ENCODE assay signal across 8 cellular contexts in the genomic region with DNA sequence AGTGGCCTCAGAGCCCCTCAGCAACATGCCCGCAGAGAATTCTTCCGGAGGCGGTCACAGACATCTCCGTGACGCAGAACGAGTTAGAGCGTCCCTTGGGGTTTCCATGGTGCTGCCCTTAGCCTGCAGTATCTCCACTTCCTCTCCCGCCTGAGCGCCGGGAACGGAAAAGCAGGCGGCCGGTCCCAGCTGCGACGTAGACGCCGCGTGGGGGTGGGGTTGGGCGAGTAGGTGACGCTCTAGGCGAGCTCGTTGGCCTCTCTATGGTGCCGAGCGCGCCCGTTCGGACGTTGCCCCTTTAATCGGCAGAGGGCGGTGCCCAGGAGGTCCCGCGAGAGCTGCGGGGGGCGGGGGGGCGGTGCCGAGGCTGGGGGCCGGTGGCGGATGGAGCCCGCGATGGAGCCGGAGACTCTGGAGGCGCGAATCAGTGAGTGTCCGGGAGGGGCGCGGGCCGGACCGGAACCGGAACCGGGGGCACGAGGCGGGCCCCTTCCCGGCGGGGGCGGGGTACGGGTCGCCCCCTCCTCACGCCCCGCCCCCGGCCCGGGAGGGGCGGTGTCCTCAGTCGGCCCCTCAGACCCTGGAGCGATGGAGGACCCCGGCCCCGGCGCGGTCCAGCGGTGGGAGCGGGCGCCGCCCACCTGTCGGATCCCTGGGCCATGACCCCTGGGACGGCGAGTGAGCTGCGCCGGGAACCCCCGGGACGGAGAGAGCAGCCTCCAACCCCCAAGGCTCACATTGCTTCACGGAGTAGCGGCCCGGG. TPM values are rescaled to one million over a fixed set of nuclear protein-coding genes. Genes with fewer than 3 reads are reported as not detected.
A peak's percentile ranks its signal among the peaks of the same experiment; 100 is the strongest.
DNase-seq lines count a peak whose midpoint lies in the region; ATAC-seq and TF ChIP-seq lines count a peak whose summit lies in the region.

A gene with protein sequence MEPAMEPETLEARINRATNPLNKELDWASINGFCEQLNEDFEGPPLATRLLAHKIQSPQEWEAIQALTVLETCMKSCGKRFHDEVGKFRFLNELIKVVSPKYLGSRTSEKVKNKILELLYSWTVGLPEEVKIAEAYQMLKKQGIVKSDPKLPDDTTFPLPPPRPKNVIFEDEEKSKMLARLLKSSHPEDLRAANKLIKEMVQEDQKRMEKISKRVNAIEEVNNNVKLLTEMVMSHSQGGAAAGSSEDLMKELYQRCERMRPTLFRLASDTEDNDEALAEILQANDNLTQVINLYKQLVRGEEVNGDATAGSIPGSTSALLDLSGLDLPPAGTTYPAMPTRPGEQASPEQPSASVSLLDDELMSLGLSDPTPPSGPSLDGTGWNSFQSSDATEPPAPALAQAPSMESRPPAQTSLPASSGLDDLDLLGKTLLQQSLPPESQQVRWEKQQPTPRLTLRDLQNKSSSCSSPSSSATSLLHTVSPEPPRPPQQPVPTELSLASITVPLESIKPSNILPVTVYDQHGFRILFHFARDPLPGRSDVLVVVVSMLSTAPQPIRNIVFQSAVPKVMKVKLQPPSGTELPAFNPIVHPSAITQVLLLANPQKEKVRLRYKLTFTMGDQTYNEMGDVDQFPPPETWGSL (plus strand): TSS at position 358 of the 763 bp plus-strand sequence. CDS start 27 bp downstream, at position 385.

- intact Hi-C loops in lower lobe of right lung (cut with DNase I) = no loop called here

- no peaks in the 10 kb centered on the region for H3K27me3 Mint-ChIP-seq in CD8-positive, alpha-beta memory T cell

- WGBS in ectodermal cell, 2 experiments = 0% methylated on average over 82 of the region's 82 CpGs

- ATAC-seq in GM19468 (IDR thresholded peaks at IDR 0.05; ENCODE audit: extremely low read depth, unreplicated experiment) (peak; percentile 59), lower lobe of right lung (peak; percentile 89 to 95)

- H3K9me3 ChIP-seq in CD8-positive, alpha-beta memory T cell (ENCODE audit: low read length) = no peaks in the 10 kb centered on the region
- H3K9me3 ChIP-seq in ectodermal cell (ENCODE audit: control insufficient read depth, low read length) = no peaks in the 10 kb centered on the region
- H3K9me3 ChIP-seq in lower lobe of right lung = no peaks in the 10 kb centered on the region

- peak within 1 kb of the TSS; percentile 86 for H3K27ac ChIP-seq in CD8-positive, alpha-beta memory T cell (ENCODE audit: low read depth, low read length)
- H3K27ac ChIP-seq in ectodermal cell (ENCODE audit: insufficient read depth, low read depth, low read length, poor library complexity, severe bottlenecking) (peak within 1 kb of the TSS; percentile 98), lower lobe of right lung (peak within 1 kb of the TSS; percentile 91)

- H3K4me1 Mint-ChIP-seq in CD8-positive, alpha-beta memory T cell = peaks cover 43 to 66% (median 45%) of the 10 kb centered on the region in 3 donors

- peak within 1 kb of the TSS; percentile 76 for H3K4me3 ChIP-seq in CD8-positive, alpha-beta memory T cell (ENCODE audit: low read length)
- H3K4me3 ChIP-seq in ectodermal cell (ENCODE audit: insufficient read depth, low read depth, low read length) (peak within 1 kb of the TSS; percentile 82), lower lobe of right lung (peak within 1 kb of the TSS; percentile 79)

- CTCF ChIA-PET in CD8-positive, alpha-beta memory T cell (lab: Charles Lee) = interaction anchor here (0.8 to 9.6 kb wide), 18 partner anchors 9 to 302 kb away, joined by 3 to 70 read pairs (median 19); a partner anchor contains a TSS

- POLR2A ChIA-PET in CD8-positive, alpha-beta memory T cell (lab: Charles Lee) = interaction anchor here (0.6 to 2.7 kb wide), 23 partner anchors 8 to 288 kb away, joined by 3 to 19 read pairs (median 5); a partner anchor contains a TSS

- no peaks in the 10 kb centered on the region for H3K9me3 Mint-ChIP-seq in CD8-positive, alpha-beta memory T cell

- H3K36me3 ChIP-seq in CD8-positive, alpha-beta memory T cell (ENCODE audit: insufficient read depth, low read length) = no peaks in the 10 kb centered on the region
- H3K36me3 ChIP-seq in ectodermal cell (ENCODE audit: control insufficient read depth, insufficient read depth, low read length) (no peaks in the 10 kb centered on the region), lower lobe of right lung (no peaks in the 10 kb centered on the region)

- peaks cover 67% of the 10 kb centered on the region for H3K4me1 ChIP-seq in CD8-positive, alpha-beta memory T cell (ENCODE audit: insufficient read depth, low read length)
- H3K4me1 ChIP-seq in ectodermal cell (ENCODE audit: control insufficient read depth, insufficient read depth, low read length) = peaks cover 9% of the 10 kb centered on the region
- H3K4me1 ChIP-seq in lower lobe of right lung = peaks cover 51% of the 10 kb centered on the region

- TF ChIP-seq CTCF in lower lobe of right lung (IDR thresholded peaks at IDR 0.05) = no peak

- H3K27me3 ChIP-seq in CD8-positive, alpha-beta memory T cell (ENCODE audit: insufficient read depth, low read length, poor library complexity, severe bottlenecking) = no peaks in the 10 kb centered on the region
- H3K27me3 ChIP-seq in ectodermal cell (ENCODE audit: control insufficient read depth, insufficient read depth, low read length, poor library complexity, severe bottlenecking) = no peaks in the 10 kb centered on the region
- H3K27me3 ChIP-seq in lower lobe of right lung (ENCODE audit: low read depth) = no peaks in the 10 kb centered on the region

- peak; percentile 94 to 98 (median 97) for DNase-seq in CD8-positive, alpha-beta memory T cell
- DNase-seq in HS-5 (ENCODE audit: low read depth) = peak; percentile 92
- DNase-seq in NK-92 (lab: John Stamatoyannopoulos, UW; ENCODE audit: unreplicated experiment) = peak; percentile 83
- DNase-seq in activated CD8-positive, alpha-beta memory T cell treated with anti-CD3 and anti-CD28 coated beads for 1 hour (ENCODE audit: extremely low read depth in 1 of 2, low read depth in 1 of 2) = peak; percentile 90
- peak; percentile 98 for DNase-seq in lower lobe of right lung
- peak; percentile 87 to 94 (median 91) for DNase-seq in stimulated activated CD4-positive, alpha-beta T cell treated with anti-CD3 and anti-CD28 coated beads, TNF-alpha, amount 100 ng/mL, for 1 hour (ENCODE audit: low read depth in 3 of 3, low spot score in 1 of 3)

- H3K4me3 Mint-ChIP-seq in CD8-positive, alpha-beta memory T cell = peak within 1 kb of the TSS; percentile 89 to 98 (median 94)

- peak within 1 kb of the TSS; percentile 92 to 99 (median 96) for H3K27ac Mint-ChIP-seq in CD8-positive, alpha-beta memory T cell

- H3K36me3 Mint-ChIP-seq in CD8-positive, alpha-beta memory T cell = peaks cover 0 to 16% (median 0%) of the 10 kb centered on the region in 3 donors

RNA-seq across cellular contexts. Expression of the gene that starts here (rescaled TPM):
- 10 to 100 TPM; 69.1 to 74.3 TPM for total RNA-seq in CD8-positive, alpha-beta memory T cell
- 34.9 TPM for polyA plus RNA-seq in CD8-positive, alpha-beta memory T cell
- 64.5 TPM for polyA plus RNA-seq in ectodermal cell (2013, experiment 1 of 4)
- 66.6 TPM for polyA plus RNA-seq in ectodermal cell (2013, experiment 2 of 4)
- 51.9 TPM for polyA plus RNA-seq in ectodermal cell (2013, experiment 3 of 4)
- polyA plus RNA-seq in ectodermal cell (2013, experiment 4 of 4) = 56.1 TPM
- 64.8 TPM for total RNA-seq in lower lobe of right lung

Comparison
In these comparisons a context has a peak if more than half of its experiments do, and no peak if none do; other contexts are left out.
1. Peak in every context shown above with its lines: DNase-seq, ATAC-seq, H3K4me3 ChIP-seq and H3K27ac ChIP-seq.